ENCODE assay signal across 1 cellular context in genomic region chr3:153669527-153669926, GRCh38.
TF ChIP-seq lines count a peak whose summit lies in the region.

No MANE protein-coding gene starts in this region.

TF ChIP-seq in HCT116, 20 proteins besides CTCF, POLR2A, EP300 and RAD21 (continued from another document):
- TF ChIP-seq REST (IDR thresholded peaks at IDR 0.05; ENCODE audit: low read depth) (no peak), EGR1 (IDR thresholded peaks at IDR 0.05; ENCODE audit: low read depth) (no peak)
